Comparison of ENCODE assay signal across 32 cellular contexts in genomic region chr7:13071999-13072398, GRCh38.
A peak's percentile ranks its signal among the peaks of the same experiment; 100 is the strongest.
DNase-seq lines count a peak whose midpoint lies in the region; ATAC-seq, FAIRE-seq and TF ChIP-seq lines count a peak whose summit lies in the region.
"Had no signal": no experiment of that assay in that cellular context is flagged by ENCODE, and none has a peak within 500 bp of the region (broad histone marks: within the 10 kb centered on the region; RNA-seq: fewer than 3 reads in every experiment).

No MANE protein-coding gene starts in this region.

- H3K27me3 Mint-ChIP-seq in mesothelial cell of epicardium (ENCODE audit: low read depth): no peaks in the 10 kb centered on the region
- no peaks in the 10 kb centered on the region for H3K27me3 Mint-ChIP-seq in CD4-positive, alpha-beta memory T cell
- H3K27me3 Mint-ChIP-seq: IgD-negative memory B cell, progenitor cell of endocrine pancreas had no signal

- no peak overlapping the region for H3K4me3 ChIP-seq in A549
- no peak overlapping the region for H3K4me3 ChIP-seq in CD4-positive, alpha-beta memory T cell (ENCODE audit: low read length in 2 of 2)
- H3K4me3 ChIP-seq: dorsolateral prefrontal cortex, heart right ventricle, lung, MG63, sigmoid colon, thoracic aorta, uterus had no signal

- H3K27me3 ChIP-seq in CD4-positive, alpha-beta memory T cell (ENCODE audit: insufficient read depth, low read length): no peaks in the 10 kb centered on the region
- H3K27me3 ChIP-seq: dorsolateral prefrontal cortex, heart right ventricle, MG63, sigmoid colon, uterus had no signal

- TF ChIP-seq EP300 in A549 (IDR thresholded peaks at IDR 0.05): no peak

- no peak for TF ChIP-seq CTCF in A549 (IDR thresholded peaks at IDR 0.05)
- TF ChIP-seq CTCF in mesothelial cell of epicardium (IDR thresholded peaks at IDR 0.05; ENCODE audit: unreplicated experiment): no peak
- no peak for TF ChIP-seq CTCF in GM10266 (IDR thresholded peaks at IDR 0.05; ENCODE audit: control insufficient read depth, insufficient read depth, low read depth, missing control alignments)

- H3K9me3 Mint-ChIP-seq in mesothelial cell of epicardium: no peaks in the 10 kb centered on the region
- no peaks in the 10 kb centered on the region for H3K9me3 Mint-ChIP-seq in CD4-positive, alpha-beta memory T cell
- H3K9me3 Mint-ChIP-seq: CD4-positive, alpha-beta T cell; central memory CD8-positive, alpha-beta T cell; H9; IgD-negative memory B cell had no signal

- peak overlapping the region; percentile 61 for H3K27ac Mint-ChIP-seq in mesothelial cell of epicardium
- H3K27ac Mint-ChIP-seq in CD4-positive, alpha-beta memory T cell: no peak overlapping the region
- H3K27ac Mint-ChIP-seq: activated CD4-positive, alpha-beta T cell treated with anti-CD3 and anti-CD28 coated beads for 36 hours; activated CD8-positive, alpha-beta T cell treated with anti-CD3 and anti-CD28 coated beads, Interleukin-2, amount 10 ng/mL, durations not matched to agents 7 days and 5 days; activated naive CD8-positive, alpha-beta T cell; CD4-positive, alpha-beta T cell; H9; progenitor cell of endocrine pancreas; T-helper 17 cell had no signal

- POLR2A ChIA-PET in A549 (lab: Yijun Ruan, JAX): no interaction called here
- POLR2A ChIA-PET in CD4-positive, alpha-beta memory T cell (lab: Charles Lee; ENCODE audit: partially characterized antibody): no interaction called here

- no peaks in the 10 kb centered on the region for H3K36me3 Mint-ChIP-seq in mesothelial cell of epicardium
- H3K36me3 Mint-ChIP-seq in CD4-positive, alpha-beta memory T cell: no peaks in the 10 kb centered on the region
- H3K36me3 Mint-ChIP-seq: activated naive CD8-positive, alpha-beta T cell; IgD-negative memory B cell had no signal

- H3K27ac ChIP-seq in A549: no peak overlapping the region
- no peak overlapping the region for H3K27ac ChIP-seq in CD4-positive, alpha-beta memory T cell (ENCODE audit: low read depth, low read length)
- H3K27ac ChIP-seq: heart right ventricle, RWPE1, sigmoid colon, thoracic aorta, uterus had no signal

- intact Hi-C loops in CD4-positive, alpha-beta memory T cell (cut with micrococcal nuclease): no loop called here

- H3K4me3 Mint-ChIP-seq in mesothelial cell of epicardium: no peak overlapping the region
- H3K4me3 Mint-ChIP-seq in CD4-positive, alpha-beta memory T cell: no peak overlapping the region
- H3K4me3 Mint-ChIP-seq: activated CD4-positive, alpha-beta T cell treated with anti-CD3 and anti-CD28 coated beads for 36 hours; activated CD8-positive, alpha-beta T cell treated with anti-CD3 and anti-CD28 coated beads, Interleukin-2, amount 10 ng/mL, durations not matched to agents 7 days and 5 days; activated naive CD8-positive, alpha-beta T cell; CD4-positive, alpha-beta T cell; central memory CD8-positive, alpha-beta T cell; H9; IgD-negative memory B cell; T-helper 17 cell had no signal

- peaks cover 10% of the 10 kb centered on the region for H3K4me1 Mint-ChIP-seq in mesothelial cell of epicardium
- H3K4me1 Mint-ChIP-seq in CD4-positive, alpha-beta memory T cell: no peaks in the 10 kb centered on the region
- H3K4me1 Mint-ChIP-seq: activated CD4-positive, alpha-beta T cell treated with anti-CD3 and anti-CD28 coated beads for 36 hours; central memory CD8-positive, alpha-beta T cell; H9; IgD-negative memory B cell had no signal

- WGBS in A549 (ENCODE audit: missing lambda C conversion rate): 13% methylated on average over 1 of the region's 1 CpG

- ATAC-seq in A549: no peak
- ATAC-seq: activated CD4-positive, alpha-beta T cell treated with anti-CD3 and anti-CD28 coated beads for 36 hours; activated CD8-positive, alpha-beta T cell treated with anti-CD3 and anti-CD28 coated beads, Interleukin-2, amount 10 ng/mL, durations not matched to agents 7 days and 5 days; heart right ventricle; T-helper 17 cell had no signal

- H3K9me3 ChIP-seq in A549: no peaks in the 10 kb centered on the region
- no peaks in the 10 kb centered on the region for H3K9me3 ChIP-seq in CD4-positive, alpha-beta memory T cell (ENCODE audit: control insufficient read depth in 1 of 2, low read length in 2 of 2)
- H3K9me3 ChIP-seq: heart right ventricle, MG63, sigmoid colon, thoracic aorta, uterus had no signal

- DNase-seq in A549 (ENCODE audit: low read depth in 1 of 2, low spot score in 1 of 2) (no peak), NCI-H69 (lab: John Stamatoyannopoulos, UW) (peak; percentile 19), cerebellar cortex (ENCODE audit: low spot score) (peak; percentile 2), mesothelial cell of epicardium (ENCODE audit: low spot score in 2 of 2, unreplicated experiment in 2 of 2) (no peak), KG1 (lab: John Stamatoyannopoulos, UW) (no peak), germinal center (ENCODE audit: low spot score) (no peak), GM10266 (ENCODE audit: extremely low spot score) (no peak)
- no peak for DNase-seq in CD4-positive, alpha-beta memory T cell
- DNase-seq: 8988T; activated CD4-positive, alpha-beta T cell treated with anti-CD3 and anti-CD28 coated beads for 36 hours; activated CD8-positive, alpha-beta T cell treated with anti-CD3 and anti-CD28 coated beads, Interleukin-2, amount 10 ng/mL, durations not matched to agents 7 days and 5 days; aorta; CD4-positive, alpha-beta T cell; dorsolateral prefrontal cortex; H9; heart right ventricle; MG63; NCI-H1417 treated with DMSO at 0.1 percent for 48 hours; NCI-H2107; NCI-H774; sigmoid colon; stimulated activated CD4-positive, alpha-beta T cell treated with anti-CD3 and anti-CD28 coated beads, Interleukin-15, amount 100 ng/mL, for 24 hours; stimulated activated naive CD4-positive, alpha-beta T cell; T-helper 17 cell; uterus had no signal

- TF ChIP-seq RAD21 in A549 (conservative IDR thresholded peaks at IDR 0.05 in 1 of 2, IDR thresholded peaks at IDR 0.05 in 1 of 2): no peak

- no peaks in the 10 kb centered on the region for H3K36me3 ChIP-seq in CD4-positive, alpha-beta memory T cell (ENCODE audit: insufficient read depth, low read length)
- H3K36me3 ChIP-seq: heart right ventricle, MG63, sigmoid colon, thoracic aorta, uterus had no signal

- H3K4me2 ChIP-seq in A549: no peak overlapping the region

- H3K4me1 ChIP-seq in A549: peaks cover 2% of the 10 kb centered on the region; the same call in 2 of the 3 replicates
- no peaks in the 10 kb centered on the region for H3K4me1 ChIP-seq in CD4-positive, alpha-beta memory T cell (ENCODE audit: insufficient read depth, low read length)
- H3K4me1 ChIP-seq: heart right ventricle, sigmoid colon, uterus had no signal

- FAIRE-seq in A549 (lab: Jason Lieb, UNC): no peak

- CTCF ChIA-PET in A549 (lab: Yijun Ruan, JAX): no interaction called here
- CTCF ChIA-PET in CD4-positive, alpha-beta memory T cell (lab: Charles Lee; ENCODE audit: partially characterized antibody): no interaction called here

- TF ChIP-seq POLR2A in A549 (IDR thresholded peaks at IDR 0.05; ENCODE audit: low read length): no peak

TF ChIP-seq in A549, 52 proteins besides CTCF, POLR2A, EP300 and RAD21:
- TF ChIP-seq ZFP36 (IDR thresholded peaks at IDR 0.05; ENCODE audit: borderline replicate concordance, partially characterized antibody) (no peak), ZSCAN20 (CRISPR knock-in tag; IDR thresholded peaks at IDR 0.05) (no peak), MAFK (IDR thresholded peaks at IDR 0.05; ENCODE audit: partially characterized antibody) (peak; percentile 40), KDM1A (IDR thresholded peaks at IDR 0.05; ENCODE audit: low read depth) (no peak)

Comparison
In these comparisons a context has a peak if more than half of its experiments do, and no peak if none do; other contexts are left out.
1. DNase-seq: peak in NCI-H69 (single experiment) and cerebellar cortex (single experiment); none in A549 (0 of 2), mesothelial cell of epicardium (0 of 2), CD4-positive, alpha-beta memory T cell (0 of 5), KG1 (single experiment), germinal center (single experiment) and GM10266 (single experiment).